8 cellular contexts compared by ENCODE assay signal in genomic region chr3:11288786-11289637, GRCh38. TPM values are rescaled to one million over a fixed set of nuclear protein-coding genes. Genes with fewer than 3 reads are reported as not detected.
A peak's percentile ranks its signal among the peaks of the same experiment; 100 is the strongest.
DNase-seq lines count a peak whose midpoint lies in the region; ATAC-seq and TF ChIP-seq lines count a peak whose summit lies in the region.

No MANE protein-coding gene starts in this region.

- no peak for TF ChIP-seq CTCF in mammary epithelial cell (conservative IDR thresholded peaks at IDR 0.05 in 1 of 2, IDR thresholded peaks at IDR 0.05 in 1 of 2; ENCODE audit: extremely low read depth in 1 of 2, insufficient read depth in 1 of 2, low read depth in 1 of 2, low read length in 2 of 2)
- no peak for TF ChIP-seq CTCF in nephron progenitor cell (IDR thresholded peaks at IDR 0.05)

- H4K20me1 ChIP-seq in mammary epithelial cell (ENCODE audit: insufficient read depth, low read length), result no peaks in the 10 kb centered on the region

- in situ Hi-C loops in mammary epithelial cell (cut with MboI; ENCODE audit: low sequenced_read_pairs in 2 of 2), result no loop called here

- H3K27me3 Mint-ChIP-seq in nephron progenitor cell (ENCODE audit: low read depth, poor library complexity), result no peaks in the 10 kb centered on the region

- peak overlapping the region; percentile 96 for H3K27ac ChIP-seq in mammary epithelial cell (ENCODE audit: insufficient read depth, low read depth, low read length)
- H3K27ac ChIP-seq in mesodermal cell (ENCODE audit: low read depth, low read length, severe bottlenecking), result peak overlapping the region; percentile 94

- TSS peak; percentile 92 for BruUV-seq in mammary epithelial cell (replicated peaks; lab: Mats Ljungman, UMichigan)

- H3K4me3 ChIP-seq in mammary epithelial cell (replicated peaks in 1 of 3; ENCODE audit: insufficient read depth in 1 of 3, low read depth in 2 of 3, low read length in 3 of 3) (peak overlapping the region in 1 of 3 experiments; percentile 6), mesodermal cell (ENCODE audit: extremely low read depth, insufficient read depth, low read length, poor library complexity, severe bottlenecking) (no peak overlapping the region)

- CTCF ChIA-PET in mammary epithelial cell (lab: Charles Lee; ENCODE audit: low non-redundant PET), result interaction anchor here (0.5 to 0.6 kb wide), 2 partner anchors 35 to 46 kb away, joined by 7 to 12 read pairs; no protein-coding TSS in a partner anchor

- no peak overlapping the region for H3K4me3 Mint-ChIP-seq in nephron progenitor cell

- peaks cover 12% of the 10 kb centered on the region for H3K4me1 Mint-ChIP-seq in nephron progenitor cell

- dilution Hi-C loops in mammary epithelial cell (cut with HindIII; ENCODE audit: low sequenced_read_pairs), result no loop called here

- peak; percentile 77 for ATAC-seq in GM18511 (IDR thresholded peaks at IDR 0.05; ENCODE audit: unreplicated experiment)
- ATAC-seq in HG02759 (IDR thresholded peaks at IDR 0.05; ENCODE audit: unreplicated experiment), result peak; percentile 77

- peaks cover 15% of the 10 kb centered on the region for H3K36me3 Mint-ChIP-seq in nephron progenitor cell (ENCODE audit: low read depth)

- H3K9me3 ChIP-seq in mammary epithelial cell (replicated peaks; ENCODE audit: insufficient read depth, low read length) (no peaks in the 10 kb centered on the region), mesodermal cell (ENCODE audit: control insufficient read depth, low read length) (no peaks in the 10 kb centered on the region)

- no peaks in the 10 kb centered on the region for H3K9me3 Mint-ChIP-seq in nephron progenitor cell

- peaks cover 38% of the 10 kb centered on the region for H3K79me2 ChIP-seq in mammary epithelial cell (ENCODE audit: insufficient read depth, low read length)

- peak overlapping the region; percentile 72 for H3K9ac ChIP-seq in mammary epithelial cell (ENCODE audit: insufficient read depth, low read length)

- no peak overlapping the region for H3K27ac Mint-ChIP-seq in nephron progenitor cell

- DNase-seq in NOMO-1 treated with dmso at 0.1 percent for 144 hours (lab: John Stamatoyannopoulos, UW; ENCODE audit: unreplicated experiment), result peak; percentile 71
- peak; percentile 93 for DNase-seq in mammary epithelial cell
- DNase-seq in stimulated activated CD4-positive, alpha-beta T cell treated with anti-CD3 and anti-CD28 coated beads, Interleukin-1b, Interleukin-23, amount 100 ng/mL, for 48 hours, result no peak
- no peak for DNase-seq in nephron progenitor cell
- no peak for DNase-seq in NCI-H345 (lab: John Stamatoyannopoulos, UW)

- no peaks in the 10 kb centered on the region for H3K27me3 ChIP-seq in mammary epithelial cell (ENCODE audit: insufficient read depth, low read length)

- H3K4me2 ChIP-seq in mammary epithelial cell (ENCODE audit: insufficient read depth, low read depth, low read length), result peak overlapping the region; percentile 78

- no peaks in the 10 kb centered on the region for H3K36me3 ChIP-seq in mammary epithelial cell (ENCODE audit: insufficient read depth, low read length)
- H3K36me3 ChIP-seq in mesodermal cell (ENCODE audit: control insufficient read depth, insufficient read depth, low read length), result peaks cover 9% of the 10 kb centered on the region

- H2AFZ ChIP-seq in mammary epithelial cell (ENCODE audit: low read depth, low read length), result peak overlapping the region; percentile 50

- intact Hi-C loops in mammary epithelial cell (cut with micrococcal nuclease), result loop anchor here (1.0 kb wide), 2 partner anchors 17 to 53 kb away; partner anchors contain the start of gene ATG7

- 2% methylated on average over 7 of the region's 7 CpGs for WGBS in mammary epithelial cell (ENCODE audit: low coverage, missing lambda C conversion rate)
- whole genome bisulfite sequencing in mesodermal cell (ENCODE audit: insufficient coverage in 2 of 2), 2 experiments, result 81 to 97% methylated on average over 2 to 4 of the region's 7 CpGs

- H3K4me1 ChIP-seq in mammary epithelial cell (ENCODE audit: insufficient read depth, low read length), result peaks cover 45% of the 10 kb centered on the region
- H3K4me1 ChIP-seq in mesodermal cell (ENCODE audit: control insufficient read depth, insufficient read depth, low read length, poor library complexity, severe bottlenecking), result peaks cover 40% of the 10 kb centered on the region

RNA-seq across cellular contexts. Expression of gene ATG7, which starts 16.8 kb away (rescaled TPM):
- total RNA-seq in mammary epithelial cell, result 10 to 100 TPM; 35.3 to 51.2 TPM
- 29.2 TPM for polyA plus RNA-seq in mammary epithelial cell
- 22.0 TPM for polyA minus RNA-seq in mammary epithelial cell
- polyA plus RNA-seq in mesodermal cell (2013, experiment 1 of 2), result 23.2 TPM
- polyA plus RNA-seq in mesodermal cell (2013, experiment 2 of 2), result 25.7 TPM

Comparison
In these comparisons a context has a peak if more than half of its experiments do, and no peak if none do; other contexts are left out.
1. DNase-seq: peak in NOMO-1 treated with dmso at 0.1 percent for 144 hours (single experiment) and mammary epithelial cell (single experiment); none in stimulated activated CD4-positive, alpha-beta T cell treated with anti-CD3 and anti-CD28 coated beads, Interleukin-1b, Interleukin-23, amount 100 ng/mL, for 48 hours (single experiment), nephron progenitor cell (single experiment) and NCI-H345 (single experiment).